In genomic region chr15:63277893-63278505, GRCh38 we compare ENCODE assay signal across 8 cellular contexts. TPM values are rescaled to one million over a fixed set of nuclear protein-coding genes. Genes with fewer than 3 reads are reported as not detected.
DNase-seq lines count a peak whose midpoint lies in the region; ATAC-seq, FAIRE-seq and TF ChIP-seq lines count a peak whose summit lies in the region.

No MANE protein-coding gene starts in this region.

- H3K27me3 Mint-ChIP-seq in stimulated activated naive CD8-positive, alpha-beta T cell treated with anti-CD3 and anti-CD28 coated beads, Interleukin-15, Interleukin-2, amounts not matched to agents 100 ng/mL and 50 ng/mL, for 24 hours: no peaks in the 10 kb centered on the region

- H3K4me1 ChIP-seq in A673 (ENCODE audit: insufficient read depth, low read length, poor library complexity, severe bottlenecking) (peaks cover 13% of the 10 kb centered on the region), adipocyte (ENCODE audit: control insufficient read depth, insufficient read depth, low read length) (peaks cover 16% of the 10 kb centered on the region), keratinocyte (ENCODE audit: control insufficient read depth, extremely low read depth, insufficient read depth, low read length) (peaks cover 3% of the 10 kb centered on the region)

- H3K9me3 Mint-ChIP-seq in stimulated activated naive CD8-positive, alpha-beta T cell treated with anti-CD3 and anti-CD28 coated beads, Interleukin-15, Interleukin-2, amounts not matched to agents 100 ng/mL and 50 ng/mL, for 24 hours: no peaks in the 10 kb centered on the region

- POLR2A ChIA-PET in A673 (lab: Charles Lee; ENCODE audit: low non-redundant PET): no interaction called here

- no TSS peak for BruUV-seq in A673 (replicated peaks; lab: Mats Ljungman, UMichigan)

- H4K20me1 ChIP-seq in keratinocyte (ENCODE audit: control insufficient read depth, extremely low read depth, insufficient read depth, low read length): no peaks in the 10 kb centered on the region

- no peaks in the 10 kb centered on the region for H3K27me3 ChIP-seq in A673 (replicated peaks; ENCODE audit: insufficient read depth, low read depth, low read length, poor library complexity)
- no peaks in the 10 kb centered on the region for H3K27me3 ChIP-seq in adipocyte (replicated peaks; ENCODE audit: control insufficient read depth, insufficient read depth, low read length)
- no peaks in the 10 kb centered on the region for H3K27me3 ChIP-seq in keratinocyte (ENCODE audit: control insufficient read depth, extremely low read depth, insufficient read depth, low read length)

- peak overlapping the region; percentile 6 for H3K27ac ChIP-seq in A673 (ENCODE audit: low read depth, low read length, poor library complexity, severe bottlenecking)
- no peak overlapping the region for H3K27ac ChIP-seq in keratinocyte (ENCODE audit: control insufficient read depth, insufficient read depth, low read length)

- H3K79me2 ChIP-seq in keratinocyte (ENCODE audit: control insufficient read depth, insufficient read depth, low read length): no peaks in the 10 kb centered on the region

- intact Hi-C loops in A673 (cut with micrococcal nuclease; ENCODE audit: unreplicated experiment): loop anchor here (5.0 kb wide), 1 partner anchor 91 kb away; the partner anchor contains the start of gene RAB8B

- peaks cover 43% of the 10 kb centered on the region for H3K4me1 Mint-ChIP-seq in stimulated activated naive CD8-positive, alpha-beta T cell treated with anti-CD3 and anti-CD28 coated beads, Interleukin-15, Interleukin-2, amounts not matched to agents 100 ng/mL and 50 ng/mL, for 24 hours (ENCODE audit: low read depth)

- DNase-seq in A673 (ENCODE audit: low spot score) (no peak), HFF-Myc (ENCODE audit: extremely low read depth, low read depth) (no peak), adipocyte (ENCODE audit: low read depth) (peak; percentile 24), keratinocyte (ENCODE audit: low read depth, low spot score) (no peak), cortex of kidney (lab: John Stamatoyannopoulos, UW) (no peak), NCI-H2029 treated with DMSO at 0.1 percent for 48 hours (lab: John Stamatoyannopoulos, UW) (no peak)

- no peaks in the 10 kb centered on the region for H3K9me1 ChIP-seq in keratinocyte (ENCODE audit: control insufficient read depth, extremely low read depth, insufficient read depth, low read length)

- no peak for ATAC-seq in GM18517 (IDR thresholded peaks at IDR 0.05; ENCODE audit: unreplicated experiment)

- H3K36me3 ChIP-seq in A673 (ENCODE audit: insufficient read depth, low read length, poor library complexity, severe bottlenecking) (no peaks in the 10 kb centered on the region), adipocyte (ENCODE audit: control insufficient read depth, insufficient read depth, low read length, severe bottlenecking) (peaks cover 13% of the 10 kb centered on the region), keratinocyte (ENCODE audit: control insufficient read depth in 2 of 2, extremely low read depth in 1 of 2, insufficient read depth in 2 of 2, low read length in 2 of 2) (no peaks in the 10 kb centered on the region)

- H3K4me2 ChIP-seq in keratinocyte (ENCODE audit: control insufficient read depth, extremely low read depth, insufficient read depth, low read depth, low read length): peak overlapping the region; percentile 91

- no peak for TF ChIP-seq CTCF in A673 (conservative IDR thresholded peaks at IDR 0.05; ENCODE audit: low read depth, low read length)
- no peak for TF ChIP-seq CTCF in HFF-Myc (IDR thresholded peaks at IDR 0.05; ENCODE audit: low read depth, low read length, missing control alignments)
- no peak for TF ChIP-seq CTCF in keratinocyte (optimal IDR thresholded peaks at IDR 0.05 in 1 of 3, IDR thresholded peaks at IDR 0.05 in 1 of 3, conservative IDR thresholded peaks at IDR 0.05 in 1 of 3; ENCODE audit: extremely low read depth in 1 of 3, insufficient read depth in 2 of 3, low read length in 3 of 3)

- no peak for FAIRE-seq in keratinocyte (lab: Jason Lieb, UNC)

- H3K36me3 Mint-ChIP-seq in stimulated activated naive CD8-positive, alpha-beta T cell treated with anti-CD3 and anti-CD28 coated beads, Interleukin-15, Interleukin-2, amounts not matched to agents 100 ng/mL and 50 ng/mL, for 24 hours (ENCODE audit: low read depth): peaks cover 23% of the 10 kb centered on the region

- dilution Hi-C loops in keratinocyte (cut with MboI; ENCODE audit: extremely low pct_ligation_motif_present, low sequenced_read_pairs): no loop called here

- H3K9me3 ChIP-seq in A673 (ENCODE audit: low read depth, low read length, poor library complexity, severe bottlenecking) (no peaks in the 10 kb centered on the region), adipocyte (ENCODE audit: control insufficient read depth, low read length) (no peaks in the 10 kb centered on the region), keratinocyte (ENCODE audit: control insufficient read depth, low read depth, low read length) (no peaks in the 10 kb centered on the region)

- H3K27ac Mint-ChIP-seq in stimulated activated naive CD8-positive, alpha-beta T cell treated with anti-CD3 and anti-CD28 coated beads, Interleukin-15, Interleukin-2, amounts not matched to agents 100 ng/mL and 50 ng/mL, for 24 hours: peak overlapping the region; percentile 49

- H2AFZ ChIP-seq in keratinocyte (ENCODE audit: control insufficient read depth, low read length): peak overlapping the region; percentile 83

- peak overlapping the region; percentile 79 for H3K4me3 Mint-ChIP-seq in stimulated activated naive CD8-positive, alpha-beta T cell treated with anti-CD3 and anti-CD28 coated beads, Interleukin-15, Interleukin-2, amounts not matched to agents 100 ng/mL and 50 ng/mL, for 24 hours

- peak overlapping the region; percentile 67 for H3K4me3 ChIP-seq in A673 (ENCODE audit: low read depth, low read length, poor library complexity, severe bottlenecking)
- H3K4me3 ChIP-seq in HFF-Myc (replicated peaks; ENCODE audit: low read depth, low read length): peak overlapping the region; percentile 62
- peak overlapping the region; percentile 93 for H3K4me3 ChIP-seq in adipocyte (ENCODE audit: low read length)
- peak overlapping the region; percentile 59 to 81 (median 78) for H3K4me3 ChIP-seq in keratinocyte (ENCODE audit: control insufficient read depth in 2 of 3, extremely low read depth in 1 of 3, insufficient read depth in 2 of 3, low read depth in 1 of 3, low read length in 3 of 3)

- CTCF ChIA-PET in A673 (lab: Charles Lee): no interaction called here

- H3K9ac ChIP-seq in adipocyte (ENCODE audit: low read length) (peak overlapping the region; percentile 97), keratinocyte (ENCODE audit: control insufficient read depth, extremely low read depth, insufficient read depth, low read length) (peak overlapping the region; percentile 78)

RNA-seq across cellular contexts. Expression of gene APH1B, which starts 0.6 kb away (rescaled TPM):
- total RNA-seq in A673 (2021): 6.2 and 8.1 TPM in 2 replicates
- 4.6 to 7.7 TPM (median 7.0 TPM) in 3 replicates for polyA plus RNA-seq in keratinocyte
- polyA plus RNA-seq in keratinocyte (2011; ENCODE audit: low read depth): 1.4 TPM
- 3.8 and 6.4 TPM in 2 replicates for polyA plus RNA-seq in keratinocyte (2011; cell fraction: cytosol; rRNA removed)
- 11.2 and 11.8 TPM in 2 replicates for polyA plus RNA-seq in keratinocyte (2011; cell fraction: nucleus; rRNA removed)
- 3.7 and 5.2 TPM in 2 replicates for polyA plus RNA-seq in keratinocyte (2012; ENCODE audit: low replicate concordance)
- polyA minus RNA-seq in keratinocyte: 4.9 to 9.7 TPM (median 8.8 TPM) in 3 replicates
- polyA minus RNA-seq in keratinocyte (2011; cell fraction: cytosol; rRNA and poly(A)+ RNA removed): 3.5 TPM
- 9.9 and 14.8 TPM in 2 replicates for polyA minus RNA-seq in keratinocyte (2011; cell fraction: nucleus; rRNA and poly(A)+ RNA removed)
